14 cellular contexts compared by ENCODE assay signal in the genomic region with DNA sequence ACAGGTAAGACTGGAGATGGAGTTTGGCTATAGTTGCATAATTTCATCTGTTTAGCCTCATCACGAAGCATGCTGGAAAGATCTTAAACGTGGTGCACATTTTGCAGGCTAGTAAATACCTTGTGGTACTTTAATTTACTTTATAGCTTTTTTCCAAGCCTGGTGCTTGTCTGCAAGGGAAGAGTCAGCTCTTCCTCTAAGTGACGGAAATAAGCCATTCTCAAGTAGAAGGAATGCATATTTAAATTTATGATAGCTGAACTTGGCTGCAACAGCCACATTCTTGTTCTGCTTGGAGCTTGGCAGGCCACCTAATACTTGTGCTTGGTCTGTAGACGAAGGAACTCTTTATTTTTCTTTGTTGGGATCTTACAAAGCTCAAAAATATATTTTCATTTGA.
A peak's percentile ranks its signal among the peaks of the same experiment; 100 is the strongest.
DNase-seq lines count a peak whose midpoint lies in the region; ATAC-seq and TF ChIP-seq lines count a peak whose summit lies in the region.
"Had no signal": no experiment of that assay in that cellular context is flagged by ENCODE, and none has a peak within 500 bp of the region (broad histone marks: within the 10 kb centered on the region; RNA-seq: fewer than 3 reads in every experiment).

No MANE protein-coding gene starts in this region.

- WGBS in esophagus squamous epithelium, 2 donors = 29 to 33% methylated on average over 4 of the region's 4 CpGs
- 13 to 23% methylated on average over 2 to 4 of the region's 4 CpGs for WGBS in transverse colon (ENCODE audit: low coverage in 1 of 2), 2 donors

- DNase-seq in LoVo (ENCODE audit: low spot score) (peak; percentile 28), esophagus squamous epithelium (lab: John Stamatoyannopoulos, UW) (no peak), mucosa of descending colon (peak in 1 of 3 donors; percentile 17), transverse colon (no peak), progenitor cell of endocrine pancreas (ENCODE audit: low spot score, unreplicated experiment) (no peak), NCI-H446 treated with DMSO at 0.1 percent for 48 hours (lab: John Stamatoyannopoulos, UW) (no peak)
- DNase-seq: activated CD4-positive, CD25-positive, alpha-beta regulatory T cell treated with anti-CD3 and anti-CD28 coated beads, Interleukin-2, amount 50 U/mL, for 72 hours; DMS79 treated with DMSO at 0.1 percent for 48 hours; head of caudate nucleus; NCI-H1092 treated with DMSO at 0.1 percent for 48 hours; NCI-H69; SIG-M5 had no signal

- H3K4me3 ChIP-seq in esophagus squamous epithelium (no peak overlapping the region), mucosa of descending colon (no peak overlapping the region), transverse colon (no peak overlapping the region)

- H3K9me3 ChIP-seq in esophagus squamous epithelium = no peaks in the 10 kb centered on the region
- H3K9me3 ChIP-seq in mucosa of descending colon = no peaks in the 10 kb centered on the region
- no peaks in the 10 kb centered on the region for H3K9me3 ChIP-seq in transverse colon

- H3K4me1 Mint-ChIP-seq in progenitor cell of endocrine pancreas (ENCODE audit: low read depth) = peaks cover 11% of the 10 kb centered on the region

- H3K27me3 Mint-ChIP-seq in progenitor cell of endocrine pancreas = no peaks in the 10 kb centered on the region

- TF ChIP-seq EP300 in transverse colon (IDR thresholded peaks at IDR 0.05; ENCODE audit: low read depth) = peak; percentile 96

- TF ChIP-seq CTCF in esophagus squamous epithelium (IDR thresholded peaks at IDR 0.05) (no peak), mucosa of descending colon (IDR thresholded peaks at IDR 0.05) (no peak), transverse colon (IDR thresholded peaks at IDR 0.05) (no peak), progenitor cell of endocrine pancreas (IDR thresholded peaks at IDR 0.05; ENCODE audit: unreplicated experiment) (no peak)

- in situ Hi-C loops in transverse colon (cut with MboI; ENCODE audit: low pct_ligation_motif_present in 1 of 4, low pct_unique_long_range_greater_than_20kb in 1 of 4, low sequenced_read_pairs in 3 of 4) = no loop called here

- H3K27ac Mint-ChIP-seq in progenitor cell of endocrine pancreas = no peak overlapping the region

- H3K27me3 ChIP-seq in esophagus squamous epithelium (peaks cover 0 to 6% (median 0%) of the 10 kb centered on the region in 4 donors), transverse colon (no peaks in the 10 kb centered on the region)

- ATAC-seq in mucosa of descending colon (peak; percentile 66), GM18520 (IDR thresholded peaks at IDR 0.05; ENCODE audit: unreplicated experiment) (no peak), HG03565 (IDR thresholded peaks at IDR 0.05; ENCODE audit: unreplicated experiment) (no peak)

- H3K36me3 ChIP-seq in esophagus squamous epithelium (no peaks in the 10 kb centered on the region), mucosa of descending colon (ENCODE audit: low read depth) (no peaks in the 10 kb centered on the region), transverse colon (no peaks in the 10 kb centered on the region)

- intact Hi-C loops in esophagus squamous epithelium (cut with DNase I) = no loop called here
- intact Hi-C loops in mucosa of descending colon (cut with DNase I, micrococcal nuclease) = no loop called here
- intact Hi-C loops in transverse colon (cut with DNase I; ENCODE audit: low total_unique reads) = no loop called here

- H3K27ac ChIP-seq in esophagus squamous epithelium (peak overlapping the region in 3 of 4 donors; percentile 36 to 54 (median 36)), transverse colon (peak overlapping the region; percentile 18 to 78 (median 70))

- TF ChIP-seq POLR2A in esophagus squamous epithelium (IDR thresholded peaks at IDR 0.05) (no peak), transverse colon (IDR thresholded peaks at IDR 0.05) (no peak)

- no peak overlapping the region for H3K4me3 Mint-ChIP-seq in progenitor cell of endocrine pancreas (ENCODE audit: low read depth)

- H3K4me1 ChIP-seq in esophagus squamous epithelium (peaks cover 0 to 18% (median 5%) of the 10 kb centered on the region in 3 donors), mucosa of descending colon (ENCODE audit: low read depth) (no peaks in the 10 kb centered on the region), transverse colon (peaks cover 5 to 23% (median 11%) of the 10 kb centered on the region in 4 donors)

- H3K9me3 Mint-ChIP-seq in progenitor cell of endocrine pancreas (ENCODE audit: low read depth) = no peaks in the 10 kb centered on the region

- no peaks in the 10 kb centered on the region for H3K36me3 Mint-ChIP-seq in progenitor cell of endocrine pancreas (ENCODE audit: insufficient read depth)
